Comparison of ENCODE assay signal across 9 cellular contexts in genomic region chr9:76369583-76369982, GRCh38. TPM values are rescaled to one million over a fixed set of nuclear protein-coding genes. Genes with fewer than 3 reads are reported as not detected.
DNase-seq lines count a peak whose midpoint lies in the region; ATAC-seq and TF ChIP-seq lines count a peak whose summit lies in the region.
"Had no signal": no experiment of that assay in that cellular context is flagged by ENCODE, and none has a peak within 500 bp of the region (broad histone marks: within the 10 kb centered on the region; RNA-seq: fewer than 3 reads in every experiment).

No MANE protein-coding gene starts in this region.

- H3K4me1 Mint-ChIP-seq in stimulated activated naive B cell treated with anti-CD40 and anti-IgM and Interleukin-4, amounts not matched to agents 10 μg/mL and 1 μg/mL and 100 μg/mL, for 72 hours = peaks cover 0 to 5% of the 10 kb centered on the region in 2 donors

- no peaks in the 10 kb centered on the region for H3K9me3 Mint-ChIP-seq in stimulated activated naive B cell treated with anti-CD40 and anti-IgM and Interleukin-4, amounts not matched to agents 10 μg/mL and 1 μg/mL and 100 μg/mL, for 72 hours

- H3K4me3 Mint-ChIP-seq in stimulated activated naive B cell treated with anti-CD40 and anti-IgM and Interleukin-4, amounts not matched to agents 10 μg/mL and 1 μg/mL and 100 μg/mL, for 72 hours = no peak overlapping the region

- ATAC-seq in HG03066 (IDR thresholded peaks at IDR 0.05; ENCODE audit: low read depth, unreplicated experiment) = peak; percentile 63
- no peak for ATAC-seq in HG02588 (IDR thresholded peaks at IDR 0.05; ENCODE audit: unreplicated experiment)
- no peak for ATAC-seq in stimulated activated naive B cell treated with anti-CD40 and anti-IgM and Interleukin-4, amounts not matched to agents 10 μg/mL and 1 μg/mL and 100 μg/mL, for 72 hours (replicated peaks)
- no peak for ATAC-seq in HG03460 (IDR thresholded peaks at IDR 0.05; ENCODE audit: unreplicated experiment)

- H3K36me3 Mint-ChIP-seq in stimulated activated naive B cell treated with anti-CD40 and anti-IgM and Interleukin-4, amounts not matched to agents 10 μg/mL and 1 μg/mL and 100 μg/mL, for 72 hours = peaks cover 0 to 2% of the 10 kb centered on the region in 2 donors

- H3K27ac Mint-ChIP-seq in stimulated activated naive B cell treated with anti-CD40 and anti-IgM and Interleukin-4, amounts not matched to agents 10 μg/mL and 1 μg/mL and 100 μg/mL, for 72 hours = no peak overlapping the region

- no peak for TF ChIP-seq CTCF in fibroblast of the aortic adventitia (IDR thresholded peaks at IDR 0.05; ENCODE audit: insufficient read depth, low read length)

- no peak overlapping the region for H3K4me3 ChIP-seq in fibroblast of the aortic adventitia (ENCODE audit: low read depth, low read length)
- H3K4me3 ChIP-seq: SJSA1 had no signal

- H3K27me3 Mint-ChIP-seq in stimulated activated naive B cell treated with anti-CD40 and anti-IgM and Interleukin-4, amounts not matched to agents 10 μg/mL and 1 μg/mL and 100 μg/mL, for 72 hours = peaks cover 0 to under 1% of the 10 kb centered on the region in 2 donors

- DNase-seq in DMS 273 (lab: John Stamatoyannopoulos, UW; ENCODE audit: unreplicated experiment) (peak; percentile 63), NCI-H526 (lab: John Stamatoyannopoulos, UW) (peak; percentile 78 to 85), fibroblast of the aortic adventitia (ENCODE audit: low read depth) (peak; percentile 69)
- DNase-seq in stimulated activated naive B cell treated with anti-CD40 and anti-IgM and Interleukin-4, amounts not matched to agents 10 μg/mL and 1 μg/mL and 100 μg/mL, for 72 hours = no peak
- DNase-seq in stimulated activated CD4-positive, alpha-beta T cell treated with anti-CD3 and anti-CD28 coated beads, Interleukin-4, amount 100 ng/mL, for 4 hours = no peak

RNA-seq across cellular contexts. Expression of gene RFK, which starts 24.6 kb away (rescaled TPM):
- total RNA-seq in fibroblast of the aortic adventitia (ENCODE audit: low replicate concordance) = 9.6 and 28.7 TPM in 2 replicates

Comparison
In these comparisons a context has a peak if more than half of its experiments do, and no peak if none do; other contexts are left out.
1. DNase-seq: peak in DMS 273 (single experiment), NCI-H526 (2 of 2) and fibroblast of the aortic adventitia (single experiment); none in stimulated activated naive B cell treated with anti-CD40 and anti-IgM and Interleukin-4, amounts not matched to agents 10 μg/mL and 1 μg/mL and 100 μg/mL, for 72 hours (single experiment) and stimulated activated CD4-positive, alpha-beta T cell treated with anti-CD3 and anti-CD28 coated beads, Interleukin-4, amount 100 ng/mL, for 4 hours (0 of 2).